Comparison of ENCODE assay signal across 30 cellular contexts in the genomic region with DNA sequence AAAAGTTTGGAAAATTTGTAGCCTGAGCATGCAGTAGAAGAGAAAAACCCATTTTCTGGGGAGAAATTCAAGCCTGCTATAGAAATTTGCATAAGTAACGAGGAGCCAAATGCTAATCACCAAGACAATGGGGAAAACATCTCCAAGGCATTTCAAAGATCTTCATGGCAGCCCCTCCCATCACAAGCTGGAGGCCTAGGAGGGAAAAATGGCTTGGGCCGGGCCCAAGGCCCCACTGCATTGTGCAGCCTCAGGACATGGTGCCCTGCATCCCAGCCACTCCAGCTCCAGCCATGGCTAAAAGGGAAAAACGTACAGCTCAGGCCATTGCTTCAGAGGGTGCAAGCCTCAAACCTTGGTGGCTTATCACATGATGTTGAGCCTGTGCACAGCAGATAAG.
"Had no signal": no experiment of that assay in that cellular context is flagged by ENCODE, and none has a peak within 500 bp of the region (broad histone marks: within the 10 kb centered on the region; RNA-seq: fewer than 3 reads in every experiment).

No MANE protein-coding gene starts in this region.

- H3K4me3 ChIP-seq: coronary artery, dorsolateral prefrontal cortex, esophagus muscularis mucosa, gastrocnemius medialis, heart left ventricle had no signal

- H3K4me3 Mint-ChIP-seq: activated CD4-positive, alpha-beta memory T cell treated with anti-CD3 and anti-CD28 coated beads, Interleukin-2, amount 10 ng/mL, durations not matched to agents 7 days and 5 days; activated CD4-positive, alpha-beta T cell treated with anti-CD3 and anti-CD28 coated beads, Interleukin-2, amount 10 ng/mL, durations not matched to agents 7 days and 5 days; activated naive CD4-positive, alpha-beta T cell treated with anti-CD3 and anti-CD28 coated beads, Interleukin-2, amount 10 ng/mL, durations not matched to agents 7 days and 5 days; activated naive CD8-positive, alpha-beta T cell treated with anti-CD3 and anti-CD28 coated beads, Interleukin-2, amount 10 ng/mL, durations not matched to agents 7 days and 5 days; activated T-cell treated with anti-CD3 and anti-CD28 coated beads, Interleukin-2, amount 50 U/mL, for 24 hours; activated T-cell treated with anti-CD3 and anti-CD28 coated beads, Interleukin-2, amount 50 U/mL, for 72 hours; central memory CD8-positive, alpha-beta T cell; dendritic cell treated with granulocyte-macrophage colony-stimulating factor and Interleukin-4, amounts not matched to agents 40 ng/mL and 50 ng/mL, for 4 days; T-helper 17 cell had no signal

- DNase-seq: activated CD4-positive, alpha-beta memory T cell treated with anti-CD3 and anti-CD28 coated beads, Interleukin-2, amount 10 ng/mL, durations not matched to agents 7 days and 5 days; activated CD4-positive, alpha-beta T cell treated with anti-CD3 and anti-CD28 coated beads for 1 hour; activated CD4-positive, alpha-beta T cell treated with anti-CD3 and anti-CD28 coated beads for 4 hours; activated CD4-positive, alpha-beta T cell treated with anti-CD3 and anti-CD28 coated beads, Interleukin-2, amount 10 ng/mL, durations not matched to agents 7 days and 5 days; activated CD4-positive, alpha-beta T cell treated with anti-CD3 and anti-CD28 coated beads, Interleukin-2, amount 50 U/mL, for 4 hours; activated CD8-positive, alpha-beta memory T cell treated with anti-CD3 and anti-CD28 coated beads, Interleukin-2, amount 50 U/mL, for 48 hours; activated gamma-delta T cell; activated naive CD4-positive, alpha-beta T cell; activated naive CD4-positive, alpha-beta T cell treated with anti-CD3 and anti-CD28 coated beads, Interleukin-2, amount 10 ng/mL, durations not matched to agents 7 days and 5 days; activated naive CD8-positive, alpha-beta T cell treated with anti-CD3 and anti-CD28 coated beads, Interleukin-2, amount 10 ng/mL, durations not matched to agents 7 days and 5 days; activated T-cell treated with anti-CD3 and anti-CD28 coated beads for 4 hours; activated T-cell treated with anti-CD3 and anti-CD28 coated beads, Interleukin-2, amount 50 U/mL, for 24 hours; activated T-cell treated with anti-CD3 and anti-CD28 coated beads, Interleukin-2, amount 50 U/mL, for 72 hours; amniotic stem cell; anterior cingulate cortex; brain microvascular endothelial cell; dorsolateral prefrontal cortex; effector memory CD4-positive, alpha-beta T cell; erythroblast; foreskin keratinocyte; gastrocnemius medialis; glutamatergic neuron; heart left ventricle; T-helper 1 cell; T-helper 17 cell had no signal

- H3K9me3 Mint-ChIP-seq: activated CD4-positive, alpha-beta memory T cell treated with anti-CD3 and anti-CD28 coated beads, Interleukin-2, amount 10 ng/mL, durations not matched to agents 7 days and 5 days; activated CD4-positive, alpha-beta T cell treated with anti-CD3 and anti-CD28 coated beads, Interleukin-2, amount 10 ng/mL, durations not matched to agents 7 days and 5 days; activated naive CD4-positive, alpha-beta T cell treated with anti-CD3 and anti-CD28 coated beads, Interleukin-2, amount 10 ng/mL, durations not matched to agents 7 days and 5 days; activated naive CD4-positive, alpha-beta T cell treated with anti-CD3 and anti-CD28 coated beads, Interleukin-2, amount 50 U/mL, for 72 hours; activated naive CD8-positive, alpha-beta T cell treated with anti-CD3 and anti-CD28 coated beads, Interleukin-2, amount 10 ng/mL, durations not matched to agents 7 days and 5 days; activated T-cell treated with anti-CD3 and anti-CD28 coated beads, Interleukin-2, amount 50 U/mL, for 24 hours; activated T-cell treated with anti-CD3 and anti-CD28 coated beads, Interleukin-2, amount 50 U/mL, for 72 hours; central memory CD8-positive, alpha-beta T cell; dendritic cell treated with granulocyte-macrophage colony-stimulating factor and Interleukin-4, amounts not matched to agents 40 ng/mL and 50 ng/mL, for 4 days had no signal

- H3K9me3 ChIP-seq: esophagus muscularis mucosa, gastrocnemius medialis, heart left ventricle had no signal

- H3K36me3 ChIP-seq: brain microvascular endothelial cell, esophagus muscularis mucosa, gastrocnemius medialis, heart left ventricle had no signal

- H3K27ac Mint-ChIP-seq: activated CD4-positive, alpha-beta memory T cell treated with anti-CD3 and anti-CD28 coated beads, Interleukin-2, amount 10 ng/mL, durations not matched to agents 7 days and 5 days; activated CD4-positive, alpha-beta T cell treated with anti-CD3 and anti-CD28 coated beads, Interleukin-2, amount 10 ng/mL, durations not matched to agents 7 days and 5 days; activated naive CD4-positive, alpha-beta T cell treated with anti-CD3 and anti-CD28 coated beads, Interleukin-2, amount 10 ng/mL, durations not matched to agents 7 days and 5 days; activated naive CD4-positive, alpha-beta T cell treated with anti-CD3 and anti-CD28 coated beads, Interleukin-2, amount 50 U/mL, for 72 hours; activated naive CD8-positive, alpha-beta T cell treated with anti-CD3 and anti-CD28 coated beads, Interleukin-2, amount 10 ng/mL, durations not matched to agents 7 days and 5 days; activated T-cell treated with anti-CD3 and anti-CD28 coated beads, Interleukin-2, amount 50 U/mL, for 24 hours; activated T-cell treated with anti-CD3 and anti-CD28 coated beads, Interleukin-2, amount 50 U/mL, for 72 hours; dendritic cell treated with granulocyte-macrophage colony-stimulating factor and Interleukin-4, amounts not matched to agents 40 ng/mL and 50 ng/mL, for 4 days; T-helper 17 cell had no signal

- ATAC-seq: activated naive CD4-positive, alpha-beta T cell treated with anti-CD3 and anti-CD28 coated beads, Interleukin-2, amount 50 U/mL, for 72 hours; activated T-cell treated with anti-CD3 and anti-CD28 coated beads, Interleukin-2, amount 50 U/mL, for 72 hours; foreskin keratinocyte; gastrocnemius medialis; heart left ventricle; T-helper 17 cell had no signal

- H3K27ac ChIP-seq: brain microvascular endothelial cell, coronary artery, dorsolateral prefrontal cortex, esophagus muscularis mucosa, foreskin keratinocyte, gastrocnemius medialis, heart left ventricle had no signal

- H3K27me3 ChIP-seq: brain microvascular endothelial cell, esophagus muscularis mucosa, foreskin keratinocyte, gastrocnemius medialis had no signal

- H3K36me3 Mint-ChIP-seq: activated naive CD4-positive, alpha-beta T cell treated with anti-CD3 and anti-CD28 coated beads, Interleukin-2, amount 10 ng/mL, durations not matched to agents 7 days and 5 days; activated naive CD4-positive, alpha-beta T cell treated with anti-CD3 and anti-CD28 coated beads, Interleukin-2, amount 50 U/mL, for 72 hours; activated naive CD8-positive, alpha-beta T cell treated with anti-CD3 and anti-CD28 coated beads, Interleukin-2, amount 10 ng/mL, durations not matched to agents 7 days and 5 days had no signal

- H3K4me1 Mint-ChIP-seq: activated CD4-positive, alpha-beta memory T cell treated with anti-CD3 and anti-CD28 coated beads, Interleukin-2, amount 10 ng/mL, durations not matched to agents 7 days and 5 days; activated CD4-positive, alpha-beta T cell treated with anti-CD3 and anti-CD28 coated beads, Interleukin-2, amount 10 ng/mL, durations not matched to agents 7 days and 5 days; activated naive CD4-positive, alpha-beta T cell treated with anti-CD3 and anti-CD28 coated beads, Interleukin-2, amount 10 ng/mL, durations not matched to agents 7 days and 5 days; activated naive CD8-positive, alpha-beta T cell treated with anti-CD3 and anti-CD28 coated beads, Interleukin-2, amount 10 ng/mL, durations not matched to agents 7 days and 5 days; T-helper 17 cell had no signal

- H3K4me1 ChIP-seq: esophagus muscularis mucosa, foreskin keratinocyte, gastrocnemius medialis, heart left ventricle had no signal

- H3K27me3 Mint-ChIP-seq: activated CD4-positive, alpha-beta memory T cell treated with anti-CD3 and anti-CD28 coated beads, Interleukin-2, amount 10 ng/mL, durations not matched to agents 7 days and 5 days; activated CD4-positive, alpha-beta T cell treated with anti-CD3 and anti-CD28 coated beads, Interleukin-2, amount 10 ng/mL, durations not matched to agents 7 days and 5 days; activated naive CD4-positive, alpha-beta T cell treated with anti-CD3 and anti-CD28 coated beads, Interleukin-2, amount 10 ng/mL, durations not matched to agents 7 days and 5 days; activated naive CD8-positive, alpha-beta T cell treated with anti-CD3 and anti-CD28 coated beads, Interleukin-2, amount 10 ng/mL, durations not matched to agents 7 days and 5 days; dendritic cell treated with granulocyte-macrophage colony-stimulating factor and Interleukin-4, amounts not matched to agents 40 ng/mL and 50 ng/mL, for 4 days had no signal
